8 cellular contexts compared by ENCODE assay signal in the genomic region with DNA sequence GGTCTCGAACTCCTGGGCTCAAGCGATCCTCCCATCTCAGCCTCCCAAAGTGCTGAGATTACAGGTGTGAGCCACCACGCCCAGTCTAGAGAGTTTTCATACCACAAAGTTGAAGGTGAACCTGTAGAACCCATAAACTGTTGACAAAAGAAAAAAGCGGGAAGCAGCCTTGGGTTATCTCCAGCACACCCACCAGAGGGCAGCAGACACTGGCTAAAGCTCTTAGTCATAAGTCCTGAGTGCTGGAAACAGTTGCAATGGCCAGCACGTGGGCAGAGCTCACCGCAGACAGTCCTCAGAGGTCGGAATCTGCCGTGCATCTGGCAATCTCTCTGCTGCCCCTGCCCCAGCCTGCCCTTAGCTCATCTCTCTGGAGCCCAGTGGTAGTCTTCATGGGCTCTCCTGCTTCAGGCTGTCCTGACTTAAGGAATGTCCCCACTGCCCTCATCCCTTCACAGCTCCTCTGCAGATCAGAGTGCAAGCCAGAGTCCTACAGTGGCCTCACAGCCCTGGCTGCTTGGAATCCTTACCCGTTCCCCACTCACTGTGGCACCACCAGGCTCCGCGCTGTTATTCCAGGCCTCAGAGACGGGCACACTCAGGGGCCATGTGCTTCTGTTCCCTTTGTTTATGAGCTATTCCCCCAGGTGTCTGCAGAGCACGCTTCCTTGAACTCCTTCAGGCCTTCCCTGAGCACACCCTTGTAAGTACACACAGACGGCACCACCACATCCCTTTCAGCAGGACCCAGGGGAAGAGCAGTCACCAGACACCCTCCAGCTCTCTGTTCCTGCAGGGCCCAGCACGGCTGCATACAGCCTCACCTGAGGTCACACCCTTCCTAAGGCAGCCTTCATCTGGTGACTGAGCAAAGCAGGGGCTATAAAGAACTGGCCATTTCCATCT. TPM values are rescaled to one million over a fixed set of nuclear protein-coding genes. Genes with fewer than 3 reads are reported as not detected.
A peak's percentile ranks its signal among the peaks of the same experiment; 100 is the strongest.
DNase-seq lines count a peak whose midpoint lies in the region; ATAC-seq and TF ChIP-seq lines count a peak whose summit lies in the region.

No MANE protein-coding gene starts in this region.

- peak overlapping the region; percentile 81 for H2AFZ ChIP-seq in IMR-90 (replicated peaks; ENCODE audit: low read length, poor library complexity)
- peak overlapping the region; percentile 83 for H2AFZ ChIP-seq in OCI-LY3 (ENCODE audit: low read depth, low read length)

- H3K27ac ChIP-seq in IMR-90 (ENCODE audit: insufficient read depth, low read length) (no peak overlapping the region), OCI-LY3 (ENCODE audit: low read length) (no peak overlapping the region), epithelial cell of prostate (no peak overlapping the region)

- H3K4ac ChIP-seq in IMR-90 (ENCODE audit: low read depth, low read length): no peak overlapping the region

- peak; percentile 94 for TF ChIP-seq CTCF in IMR-90 (conservative IDR thresholded peaks at IDR 0.05; ENCODE audit: low read depth, low read length)
- peak; percentile 94 for TF ChIP-seq CTCF in OCI-LY3 (IDR thresholded peaks at IDR 0.05; ENCODE audit: low read depth, low read length)

- dilution Hi-C loops in IMR-90 (cut with HindIII; ENCODE audit: low sequenced_read_pairs, unreplicated experiment): no loop called here

- no peak overlapping the region for H2BK15ac ChIP-seq in IMR-90 (ENCODE audit: low read depth, low read length)

- H3K79me2 ChIP-seq in OCI-LY3 (ENCODE audit: low read length): no peaks in the 10 kb centered on the region

- H3K27me3 ChIP-seq in IMR-90 (ENCODE audit: control insufficient read depth, insufficient read depth, low read length) (no peaks in the 10 kb centered on the region), OCI-LY3 (ENCODE audit: low read depth, low read length) (no peaks in the 10 kb centered on the region)

- H4K91ac ChIP-seq in IMR-90 (ENCODE audit: insufficient read depth, low read depth, low read length): no peak overlapping the region

- H3K36me3 ChIP-seq in IMR-90 (ENCODE audit: control insufficient read depth, insufficient read depth, low read length) (no peaks in the 10 kb centered on the region), OCI-LY3 (replicated peaks; ENCODE audit: low read depth, low read length) (no peaks in the 10 kb centered on the region)

- no peak overlapping the region for H2BK20ac ChIP-seq in IMR-90 (ENCODE audit: low read depth, low read length)

- H3K9me1 ChIP-seq in IMR-90 (ENCODE audit: insufficient read depth, low read length): no peaks in the 10 kb centered on the region

- H3K4me2 ChIP-seq in IMR-90 (ENCODE audit: low read depth, low read length) (no peak overlapping the region), OCI-LY3 (ENCODE audit: low read length) (peak overlapping the region; percentile 40)

- WGBS in IMR-90 (ENCODE audit: extremely low coverage in 2 of 2, insufficient read length in 1 of 2), 2 experiments: 41% methylated on average over 7 of the region's 15 CpGs; no CpG with 5 or more reads in 1 of the 2 experiments

- H2BK5ac ChIP-seq in IMR-90 (ENCODE audit: low read depth, low read length, poor library complexity, severe bottlenecking): no peak overlapping the region

- peak; percentile 99 for ATAC-seq in IMR-90 (ENCODE audit: low read depth)

- DNase-seq in NCI-H2081 (lab: John Stamatoyannopoulos, UW) (peak; percentile 33 to 76), NCI-H2081 treated with DMSO at 0.1 percent for 48 hours (lab: John Stamatoyannopoulos, UW) (no peak), IMR-90 (peak; percentile 91), epithelial cell of prostate (ENCODE audit: low read depth, low spot score) (peak; percentile 46), myocyte (ENCODE audit: low read depth) (peak; percentile 92)
- peak; percentile 39 for DNase-seq in activated CD8-positive, alpha-beta memory T cell treated with anti-CD3 and anti-CD28 coated beads, Interleukin-2, amount 50 U/mL, for 24 hours (ENCODE audit: extremely low read depth)
- DNase-seq in stimulated activated CD8-positive, alpha-beta memory T cell treated with anti-CD3 and anti-CD28 coated beads, Interleukin-4, amount 100 ng/mL, for 4 hours (ENCODE audit: low read depth in 2 of 2, low spot score in 1 of 2): peak; percentile 34 to 43

- no peak overlapping the region for H4K8ac ChIP-seq in IMR-90 (ENCODE audit: low read depth in 2 of 2, low read length in 2 of 2)

- H2AK5ac ChIP-seq in IMR-90 (ENCODE audit: low read depth, low read length): 0 out of 2 replicates have a peak overlapping the region, but pooled peaks have one; percentile 28

- H3K14ac ChIP-seq in IMR-90 (replicated peaks; ENCODE audit: low read depth, low read length): no peak overlapping the region

- no TSS peak for BruUV-seq in IMR-90 (replicated peaks; lab: Mats Ljungman, UMichigan)

- no peaks in the 10 kb centered on the region for H3K79me1 ChIP-seq in IMR-90 (ENCODE audit: low read depth in 1 of 2, low read length in 2 of 2)

- H3K18ac ChIP-seq in IMR-90 (ENCODE audit: low read depth, low read length): no peak overlapping the region

- H3K23ac ChIP-seq in IMR-90 (ENCODE audit: low read depth, low read length): no peak overlapping the region

- intact Hi-C loops in IMR-90 (cut with micrococcal nuclease): loop anchor here (1.0 to 10.0 kb wide), 4 partner anchors 70 to 632 kb away; no protein-coding TSS in a partner anchor

- no peak overlapping the region for H2BK120ac ChIP-seq in IMR-90 (ENCODE audit: low read depth, low read length)

- no peak overlapping the region for H2AK9ac ChIP-seq in IMR-90 (replicated peaks; ENCODE audit: low read depth, low read length, poor library complexity)

- H3K9me3 ChIP-seq in IMR-90 (ENCODE audit: control insufficient read depth, insufficient read depth, low read length) (no peaks in the 10 kb centered on the region), OCI-LY3 (ENCODE audit: insufficient read depth, low read length) (no peaks in the 10 kb centered on the region)

- H3K4me1 ChIP-seq in IMR-90 (ENCODE audit: control insufficient read depth, insufficient read depth, low read length): no peaks in the 10 kb centered on the region
- peaks cover 5% of the 10 kb centered on the region for H3K4me1 ChIP-seq in OCI-LY3 (ENCODE audit: low read length)

- H4K5ac ChIP-seq in IMR-90 (ENCODE audit: low read depth, low read length): no peak overlapping the region

- no peak overlapping the region for H3K9ac ChIP-seq in IMR-90 (ENCODE audit: low read depth, low read length)
- peak overlapping the region; percentile 21; the same call in 1 of the 2 replicates for H3K9ac ChIP-seq in OCI-LY3 (ENCODE audit: low read length)

- H3K4me3 ChIP-seq in IMR-90 (ENCODE audit: insufficient read depth, low read depth, low read length) (no peak overlapping the region), OCI-LY3 (ENCODE audit: low read length) (no peak overlapping the region)

- in situ Hi-C loops in IMR-90 (cut with MboI; ENCODE audit: low sequenced_read_pairs): loop anchor here (5.0 kb wide), 1 partner anchor 265 kb away; no protein-coding TSS in a partner anchor

- no peak overlapping the region for H3K56ac ChIP-seq in IMR-90 (ENCODE audit: extremely low read depth, insufficient read depth, low read length)

- TF ChIP-seq POLR2A in IMR-90 (IDR thresholded peaks at IDR 0.05; ENCODE audit: low read depth, low read length): peak; percentile 60; the same call in 1 of the 2 replicates

- CTCF ChIA-PET in IMR-90 (lab: Yijun Ruan, JAX): interaction anchor here (0.5 to 1.8 kb wide), 10 partner anchors 8 to 1755 kb away, joined by 3 to 10 read pairs (median 4); no protein-coding TSS in a partner anchor

- peak; percentile 98 for TF ChIP-seq RAD21 in IMR-90 (IDR thresholded peaks at IDR 0.05; ENCODE audit: low read length)

- POLR2A ChIA-PET in IMR-90 (lab: Charles Lee; ENCODE audit: unreplicated experiment): interaction anchor here (0.5 kb wide), 1 partner anchor 306 kb away, joined by 6 read pairs; no protein-coding TSS in a partner anchor

- no peaks in the 10 kb centered on the region for H4K20me1 ChIP-seq in IMR-90 (ENCODE audit: insufficient read depth, low read length)
- no peaks in the 10 kb centered on the region for H4K20me1 ChIP-seq in OCI-LY3 (ENCODE audit: insufficient read depth, low read length)

TF ChIP-seq in IMR-90, 13 proteins besides CTCF, POLR2A, EP300 and RAD21 (continues in another document):
- no peak for TF ChIP-seq RFX5 (IDR thresholded peaks at IDR 0.05; ENCODE audit: low read depth, low read length)
- TF ChIP-seq, protein P1, sequence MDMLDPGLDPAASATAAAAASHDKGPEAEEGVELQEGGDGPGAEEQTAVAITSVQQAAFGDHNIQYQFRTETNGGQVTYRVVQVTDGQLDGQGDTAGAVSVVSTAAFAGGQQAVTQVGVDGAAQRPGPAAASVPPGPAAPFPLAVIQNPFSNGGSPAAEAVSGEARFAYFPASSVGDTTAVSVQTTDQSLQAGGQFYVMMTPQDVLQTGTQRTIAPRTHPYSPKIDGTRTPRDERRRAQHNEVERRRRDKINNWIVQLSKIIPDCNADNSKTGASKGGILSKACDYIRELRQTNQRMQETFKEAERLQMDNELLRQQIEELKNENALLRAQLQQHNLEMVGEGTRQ (IDR thresholded peaks at IDR 0.05; ENCODE audit: low read depth, low read length): peak; percentile 95
- peak; percentile 88 for TF ChIP-seq BHLHE40 (IDR thresholded peaks at IDR 0.05; ENCODE audit: low read depth, low read length)
- TF ChIP-seq RCOR1 (IDR thresholded peaks at IDR 0.05; ENCODE audit: insufficient replicate concordance, low read length): no peak
- no peak for TF ChIP-seq MAZ (IDR thresholded peaks at IDR 0.05; ENCODE audit: borderline replicate concordance, low read depth, low read length)

RNA-seq across cellular contexts. Expression of a gene that starts 8.8 kb away (rescaled TPM):
- total RNA-seq in IMR-90 (2012; rRNA removed) (26.1 and 31.4 TPM in 2 replicates), myocyte (20.7 and 26.7 TPM in 2 replicates)
- polyA plus RNA-seq in IMR-90 (2012; rRNA removed): 44.9 and 49.4 TPM in 2 replicates
- polyA plus RNA-seq in IMR-90 (2012; cell fraction: cytosol; rRNA removed): 53.8 and 59.8 TPM in 2 replicates
- polyA plus RNA-seq in IMR-90 (2012; cell fraction: nucleus; rRNA removed; ENCODE audit: low replicate concordance): 38.9 and 42.4 TPM in 2 replicates
- polyA plus RNA-seq in myocyte (2012): 45.0 TPM

RNA-seq across cellular contexts. Expression of a gene that starts 46.6 kb away (rescaled TPM):
- total RNA-seq in IMR-90 (2012; rRNA removed) (30.8 and 34.6 TPM in 2 replicates), myocyte (77.3 and 98.8 TPM in 2 replicates)
- 25.3 and 27.8 TPM in 2 replicates for polyA plus RNA-seq in IMR-90 (2012; rRNA removed)
- 18.6 and 28.9 TPM in 2 replicates for polyA plus RNA-seq in IMR-90 (2012; cell fraction: cytosol; rRNA removed)
- 44.0 and 90.8 TPM in 2 replicates for polyA plus RNA-seq in IMR-90 (2012; cell fraction: nucleus; rRNA removed; ENCODE audit: low replicate concordance)
- 59.8 TPM for polyA plus RNA-seq in myocyte (2012)

RNA-seq across cellular contexts. Expression of a gene that starts 56.3 kb away (rescaled TPM):
- total RNA-seq in IMR-90 (2012; rRNA removed) (under 0.01 TPM in 2 replicates), myocyte (0.45 and 1.0 TPM in 2 replicates)
- polyA plus RNA-seq in IMR-90 (2012; rRNA removed): 0.10 TPM in 2 replicates
- 0.06 and 0.13 TPM in 2 replicates for polyA plus RNA-seq in IMR-90 (2012; cell fraction: cytosol; rRNA removed)
- polyA plus RNA-seq in IMR-90 (2012; cell fraction: nucleus; rRNA removed; ENCODE audit: low replicate concordance): 0.05 and 0.07 TPM in 2 replicates
- 0.61 TPM for polyA plus RNA-seq in myocyte (2012)
